In genomic region chr6:39688494-39688893, GRCh38 we compare ENCODE assay signal across 15 cellular contexts. TPM values are rescaled to one million over a fixed set of nuclear protein-coding genes. Genes with fewer than 3 reads are reported as not detected.
DNase-seq lines count a peak whose midpoint lies in the region; ATAC-seq and TF ChIP-seq lines count a peak whose summit lies in the region.
"Had no signal": no experiment of that assay in that cellular context is flagged by ENCODE, and none has a peak within 500 bp of the region (broad histone marks: within the 10 kb centered on the region; RNA-seq: fewer than 3 reads in every experiment).

No MANE protein-coding gene starts in this region.

- no TSS peak for BruUV-seq in PC-3 (replicated peaks; lab: Mats Ljungman, UMichigan)

- TF ChIP-seq CTCF in PC-3 (conservative IDR thresholded peaks at IDR 0.05; ENCODE audit: low read depth, low read length) (no peak), epithelial cell of esophagus (IDR thresholded peaks at IDR 0.05; ENCODE audit: insufficient read depth, low read depth, low read length, missing control alignments) (no peak)

- no peak overlapping the region for H2AFZ ChIP-seq in PC-3 (ENCODE audit: low read length)

- no peaks in the 10 kb centered on the region for H3K9me2 ChIP-seq in PC-3 (replicated peaks; ENCODE audit: low read length)

- no peaks in the 10 kb centered on the region for H3K79me2 ChIP-seq in PC-3 (ENCODE audit: low read length)

- H3K9ac ChIP-seq in PC-3 (ENCODE audit: low read length): no peak overlapping the region

- no peaks in the 10 kb centered on the region for H4K20me1 ChIP-seq in PC-3 (ENCODE audit: low read length)

- no peaks in the 10 kb centered on the region for H3K9me3 ChIP-seq in PC-3 (ENCODE audit: low read length)
- H3K9me3 ChIP-seq: heart right ventricle, suprapubic skin had no signal

- ATAC-seq in PC-3: no peak
- ATAC-seq in GM21529 (IDR thresholded peaks at IDR 0.05; ENCODE audit: unreplicated experiment): no peak
- ATAC-seq: activated CD8-positive, alpha-beta T cell treated with anti-CD3 and anti-CD28 coated beads, Interleukin-2, amount 10 ng/mL, durations not matched to agents 7 days and 5 days; heart right ventricle had no signal

- H3K36me3 ChIP-seq in PC-3 (ENCODE audit: low read depth, low read length): no peaks in the 10 kb centered on the region
- H3K36me3 ChIP-seq: heart right ventricle, suprapubic skin had no signal

- POLR2A ChIA-PET in PC-3 (lab: Charles Lee; ENCODE audit: unreplicated experiment): no interaction called here

- CTCF ChIA-PET in PC-3 (lab: Charles Lee): no interaction called here

- peak; percentile 48 for DNase-seq in GM03348 (ENCODE audit: low spot score)
- peak; percentile 4 for DNase-seq in PC-3
- DNase-seq in epithelial cell of esophagus (ENCODE audit: low read depth): peak; percentile 47
- peak; percentile 28 for DNase-seq in smooth muscle cell of the brain vasculature (ENCODE audit: low read depth, low spot score)
- DNase-seq in activated T-cell treated with anti-CD3 and anti-CD28 coated beads, Interleukin-2, amount 50 U/mL, for 48 hours: no peak
- no peak for DNase-seq in NCI-H82 (lab: John Stamatoyannopoulos, UW)
- DNase-seq: activated CD8-positive, alpha-beta T cell treated with anti-CD3 and anti-CD28 coated beads, Interleukin-2, amount 10 ng/mL, durations not matched to agents 7 days and 5 days; heart right ventricle; HFFc6; NCI-H187; OCI-M1 had no signal

- H3F3A ChIP-seq in PC-3 (ENCODE audit: low read length, unreplicated experiment): no peaks in the 10 kb centered on the region

- intact Hi-C loops in PC-3 (cut with micrococcal nuclease): no loop called here

- no peaks in the 10 kb centered on the region for H3K27me3 ChIP-seq in PC-3 (ENCODE audit: low read length)
- H3K27me3 ChIP-seq: heart right ventricle had no signal

- no peak overlapping the region for H3K4me2 ChIP-seq in PC-3 (ENCODE audit: low read length)

- no peak overlapping the region for H3K27ac ChIP-seq in PC-3 (ENCODE audit: low read length)
- H3K27ac ChIP-seq: heart right ventricle, suprapubic skin had no signal

- no peaks in the 10 kb centered on the region for H3K4me1 ChIP-seq in PC-3 (ENCODE audit: insufficient read depth, low read length)
- H3K4me1 ChIP-seq: suprapubic skin had no signal

- H3K4me3 ChIP-seq in PC-3 (ENCODE audit: low read length) (no peak overlapping the region), epithelial cell of esophagus (ENCODE audit: low read length) (no peak overlapping the region)
- H3K4me3 ChIP-seq: heart right ventricle, lung, suprapubic skin had no signal

RNA-seq across cellular contexts. Expression of gene KIF6, which starts 36.7 kb away (rescaled TPM):
- total RNA-seq in PC-3 (2014; rRNA removed): 0.07 TPM in 1 of 2 replicates, not detected in the other
- total RNA-seq: activated CD8-positive, alpha-beta T cell treated with anti-CD3 and anti-CD28 coated beads, Interleukin-2, amount 10 ng/mL, durations not matched to agents 7 days and 5 days; HFFc6; pulmonary artery endothelial cell had no signal

Comparison
In these comparisons a context has a peak if more than half of its experiments do, and no peak if none do; other contexts are left out.
1. DNase-seq: peak in GM03348 (single experiment), PC-3 (single experiment), epithelial cell of esophagus (single experiment) and smooth muscle cell of the brain vasculature (single experiment); none in activated T-cell treated with anti-CD3 and anti-CD28 coated beads, Interleukin-2, amount 50 U/mL, for 48 hours (0 of 2) and NCI-H82 (single experiment).